1 cellular context compared by ENCODE assay signal in genomic region chr4:40731792-40732245, GRCh38.
A peak's percentile ranks its signal among the peaks of the same experiment; 100 is the strongest.
TF ChIP-seq lines count a peak whose summit lies in the region.

No MANE protein-coding gene starts in this region.

TF ChIP-seq in K562, 482 proteins besides CTCF, POLR2A, EP300 and RAD21 (continued from another document):
- TF ChIP-seq PCBP1 (IDR thresholded peaks at IDR 0.05; ENCODE audit: low read depth, low read length, poor library complexity, severe bottlenecking) (no peak), MIER1 (IDR thresholded peaks at IDR 0.05; ENCODE audit: low read depth) (no peak), ETV1 (tag; conservative IDR thresholded peaks at IDR 0.05; ENCODE audit: low read depth) (0 out of 2 replicates have a peak, but pooled peaks have one; percentile 10), FOXA3 (CRISPR knock-in tag; conservative IDR thresholded peaks at IDR 0.05 in 1 of 2, IDR thresholded peaks at IDR 0.05 in 1 of 2) (no peak), ESRRA (IDR thresholded peaks at IDR 0.05; ENCODE audit: borderline replicate concordance, low read depth) (0 out of 2 replicates have a peak, but pooled peaks have one; percentile 32), ZFP91 (CRISPR knock-in tag; IDR thresholded peaks at IDR 0.05) (no peak), GTF2A2 (tag; IDR thresholded peaks at IDR 0.05) (no peak)
